In the genomic region with DNA sequence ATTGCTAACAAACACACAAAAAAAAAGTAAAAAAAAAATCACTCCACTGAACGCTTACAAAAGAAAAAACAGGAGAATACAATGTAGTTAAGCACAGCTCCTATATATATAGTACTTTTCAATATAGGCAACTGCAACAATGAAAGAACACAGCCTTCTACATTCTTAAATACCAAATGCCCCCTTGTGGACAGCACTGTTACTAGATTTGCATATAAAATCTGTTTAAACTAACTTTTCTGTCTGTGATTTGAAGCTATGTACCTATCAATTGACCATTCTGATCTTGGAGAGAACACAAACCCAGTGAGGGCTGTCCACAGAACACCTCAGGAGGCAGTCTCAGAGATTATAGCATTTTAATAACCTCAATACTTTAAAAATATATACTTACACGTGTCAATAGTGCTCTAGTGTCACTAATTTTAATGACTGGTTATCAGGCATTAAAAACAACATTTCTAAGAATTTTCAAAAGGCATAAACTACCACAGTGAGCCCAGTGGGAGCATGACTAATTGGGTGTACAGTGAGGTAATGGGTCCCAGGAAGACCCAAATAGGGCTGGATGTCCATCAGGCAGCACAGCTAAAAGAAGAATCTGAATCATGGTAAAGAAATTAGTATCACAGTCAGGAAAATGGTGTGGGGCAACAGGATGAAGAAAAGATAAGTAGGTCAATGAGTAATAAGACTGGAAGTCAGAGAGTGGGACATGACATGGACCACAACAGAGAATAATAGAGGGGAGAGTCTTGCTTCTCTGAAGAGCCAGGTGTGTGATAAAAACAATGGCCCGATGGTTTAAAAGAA, we compare ENCODE assay signal across 9 cellular contexts. TPM values are rescaled to one million over a fixed set of nuclear protein-coding genes. Genes with fewer than 3 reads are reported as not detected.
DNase-seq lines count a peak whose midpoint lies in the region; FAIRE-seq and TF ChIP-seq lines count a peak whose summit lies in the region.
"Had no signal": no experiment of that assay in that cellular context is flagged by ENCODE, and none has a peak within 500 bp of the region (broad histone marks: within the 10 kb centered on the region; RNA-seq: fewer than 3 reads in every experiment).

No MANE protein-coding gene starts in this region.

- POLR2A ChIA-PET in activated CD4-positive, alpha-beta T cell treated with anti-CD3 and anti-CD28 coated beads, Interleukin-2, amount 10 ng/mL, durations not matched to agents 7 days and 5 days (lab: Charles Lee), result no interaction called here

- no peaks in the 10 kb centered on the region for H3K27me3 ChIP-seq in right atrium auricular region

- H3K9me3 Mint-ChIP-seq in activated CD4-positive, alpha-beta T cell treated with anti-CD3 and anti-CD28 coated beads, Interleukin-2, amount 10 ng/mL, durations not matched to agents 7 days and 5 days, result no peaks in the 10 kb centered on the region
- H3K9me3 Mint-ChIP-seq: activated naive CD4-positive, alpha-beta T cell treated with anti-CD3 and anti-CD28 coated beads, Interleukin-2, amount 50 U/mL, for 24 hours had no signal

- H3K4me1 Mint-ChIP-seq in activated CD4-positive, alpha-beta T cell treated with anti-CD3 and anti-CD28 coated beads, Interleukin-2, amount 10 ng/mL, durations not matched to agents 7 days and 5 days, result no peaks in the 10 kb centered on the region
- H3K4me1 Mint-ChIP-seq: activated naive CD4-positive, alpha-beta T cell treated with anti-CD3 and anti-CD28 coated beads, Interleukin-2, amount 50 U/mL, for 24 hours had no signal

- FAIRE-seq in GM12891 (lab: Jason Lieb, UNC), result no peak

- no peaks in the 10 kb centered on the region for H3K36me3 Mint-ChIP-seq in activated CD4-positive, alpha-beta T cell treated with anti-CD3 and anti-CD28 coated beads, Interleukin-2, amount 10 ng/mL, durations not matched to agents 7 days and 5 days (ENCODE audit: low read depth)
- H3K36me3 Mint-ChIP-seq: activated naive CD4-positive, alpha-beta T cell treated with anti-CD3 and anti-CD28 coated beads, Interleukin-2, amount 50 U/mL, for 24 hours had no signal

- H3K27ac ChIP-seq in VCaP (no peak overlapping the region), right atrium auricular region (no peak overlapping the region)

- H3K4me1 ChIP-seq in right atrium auricular region, result no peaks in the 10 kb centered on the region

- H3K9me3 ChIP-seq in right atrium auricular region, result no peaks in the 10 kb centered on the region

- CTCF ChIA-PET in activated CD4-positive, alpha-beta T cell treated with anti-CD3 and anti-CD28 coated beads, Interleukin-2, amount 10 ng/mL, durations not matched to agents 7 days and 5 days (lab: Charles Lee), result no interaction called here

- peaks cover 19% of the 10 kb centered on the region for H3K27me3 Mint-ChIP-seq in activated CD4-positive, alpha-beta T cell treated with anti-CD3 and anti-CD28 coated beads, Interleukin-2, amount 10 ng/mL, durations not matched to agents 7 days and 5 days

- H3K36me3 ChIP-seq in right atrium auricular region, result no peaks in the 10 kb centered on the region

- H3K4me3 Mint-ChIP-seq in activated CD4-positive, alpha-beta T cell treated with anti-CD3 and anti-CD28 coated beads, Interleukin-2, amount 10 ng/mL, durations not matched to agents 7 days and 5 days, result no peak overlapping the region
- H3K4me3 Mint-ChIP-seq: activated naive CD4-positive, alpha-beta T cell treated with anti-CD3 and anti-CD28 coated beads, Interleukin-2, amount 50 U/mL, for 24 hours had no signal

- TF ChIP-seq CTCF in VCaP (conservative IDR thresholded peaks at IDR 0.05) (peak; percentile 76), right atrium auricular region (IDR thresholded peaks at IDR 0.05) (peak; percentile 56 to 75)

- no peak overlapping the region for H3K4me3 ChIP-seq in right atrium auricular region

- TF ChIP-seq POLR2A in GM12891 (IDR thresholded peaks at IDR 0.05; ENCODE audit: low read depth, low read length), result no peak

- no peak overlapping the region for H3K27ac Mint-ChIP-seq in activated CD4-positive, alpha-beta T cell treated with anti-CD3 and anti-CD28 coated beads, Interleukin-2, amount 10 ng/mL, durations not matched to agents 7 days and 5 days
- H3K27ac Mint-ChIP-seq: activated naive CD4-positive, alpha-beta T cell treated with anti-CD3 and anti-CD28 coated beads, Interleukin-2, amount 50 U/mL, for 24 hours had no signal

- DNase-seq in activated CD4-positive, alpha-beta T cell treated with anti-CD3 and anti-CD28 coated beads, Interleukin-2, amount 10 ng/mL, durations not matched to agents 7 days and 5 days, result peak; percentile 36
- no peak for DNase-seq in activated CD4-positive, alpha-beta T cell treated with anti-CD3 and anti-CD28 coated beads for 1 hour
- DNase-seq in NCI-H187 treated with DMSO at 0.1 percent for 48 hours (lab: John Stamatoyannopoulos, UW), result peak; percentile 32
- DNase-seq in right atrium auricular region (ENCODE audit: low spot score), result no peak
- DNase-seq in superior temporal gyrus (ENCODE audit: extremely low spot score), result peak; percentile 84
- DNase-seq in GM12891 (ENCODE audit: insufficient read length, low spot score), result no peak
- no peak for DNase-seq in stimulated activated CD4-positive, alpha-beta T cell treated with anti-CD3 and anti-CD28 coated beads, Interleukin-2, amount 100 ng/mL, for 48 hours

TF ChIP-seq in GM12891, 5 proteins besides CTCF, POLR2A, EP300 and RAD21:
- TF ChIP-seq POLR2AphosphoS5 (IDR thresholded peaks at IDR 0.05; ENCODE audit: low read depth, low read length) (no peak), POU2F2 (IDR thresholded peaks at IDR 0.05; ENCODE audit: low read depth, low read length) (no peak), TAF1 (IDR thresholded peaks at IDR 0.05; ENCODE audit: low read depth, low read length) (no peak), SPI1 (IDR thresholded peaks at IDR 0.05; ENCODE audit: low read depth, low read length) (no peak), PAX5 (IDR thresholded peaks at IDR 0.05; ENCODE audit: insufficient read depth, low read length, severe bottlenecking) (no peak)

RNA-seq across cellular contexts. Expression of a gene that starts 22.2 kb away (rescaled TPM):
- under 1 TPM in 1 of 2 experiments, not detected in 1; 0.17 TPM for total RNA-seq in activated CD4-positive, alpha-beta T cell treated with anti-CD3 and anti-CD28 coated beads, Interleukin-2, amount 10 ng/mL, durations not matched to agents 7 days and 5 days
- total RNA-seq in right atrium auricular region, result under 1 TPM; 0.28 to 0.44 TPM
- not detected for polyA plus RNA-seq in GM12891 (2012; ENCODE audit: low read depth, missing spikeins)

Comparison
In these comparisons a context has a peak if more than half of its experiments do, and no peak if none do; other contexts are left out.
1. DNase-seq: peak in activated CD4-positive, alpha-beta T cell treated with anti-CD3 and anti-CD28 coated beads, Interleukin-2, amount 10 ng/mL, durations not matched to agents 7 days and 5 days (single experiment), NCI-H187 treated with DMSO at 0.1 percent for 48 hours (single experiment) and superior temporal gyrus (single experiment); none in activated CD4-positive, alpha-beta T cell treated with anti-CD3 and anti-CD28 coated beads for 1 hour (single experiment), right atrium auricular region (single experiment), GM12891 (single experiment) and stimulated activated CD4-positive, alpha-beta T cell treated with anti-CD3 and anti-CD28 coated beads, Interleukin-2, amount 100 ng/mL, for 48 hours (0 of 2).